In the genomic region with DNA sequence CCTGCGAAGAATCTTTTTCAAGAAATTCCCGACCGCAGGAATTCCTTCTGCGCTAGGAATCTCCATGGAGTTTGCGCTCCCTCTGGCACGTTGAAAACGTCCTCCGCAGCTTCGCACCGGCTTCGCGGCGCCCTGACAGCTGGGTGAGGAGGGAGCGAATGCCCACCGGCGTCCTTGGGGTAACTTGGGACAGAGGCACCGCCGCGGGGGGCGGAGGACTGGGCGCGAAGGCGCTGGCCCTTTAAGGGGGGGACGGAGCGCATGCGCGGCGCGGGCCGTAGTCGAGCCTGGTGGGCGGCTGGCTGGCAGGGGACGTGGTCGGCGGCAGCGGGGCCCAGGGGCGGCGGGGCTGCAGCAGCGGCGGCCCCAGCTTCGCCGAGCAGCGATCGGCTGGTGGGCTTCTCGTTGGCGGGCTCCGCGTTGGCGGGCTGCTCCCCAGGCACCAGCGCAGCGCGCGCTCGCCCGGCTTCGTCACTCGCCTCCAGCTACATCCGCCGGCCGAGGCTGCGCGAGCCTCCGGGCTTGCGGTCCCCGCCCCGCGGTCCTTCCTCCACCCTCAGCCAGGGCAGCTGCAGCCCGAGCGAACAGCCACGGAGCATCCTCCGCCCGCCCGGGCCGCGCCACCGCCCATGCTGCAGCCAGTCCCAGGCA, we compare ENCODE assay signal across 8 cellular contexts. TPM values are rescaled to one million over a fixed set of nuclear protein-coding genes. Genes with fewer than 3 reads are reported as not detected.
DNase-seq lines count a peak whose midpoint lies in the region; ATAC-seq and TF ChIP-seq lines count a peak whose summit lies in the region.

Gene VASH1 (plus strand): TSS at position 271 of the 651 bp plus-strand sequence. CDS start 1,354 bp downstream, outside the sequence.

- peak within 1 kb of the TSS; percentile 96 for H3K27ac Mint-ChIP-seq in T-helper 17 cell

- TF ChIP-seq EP300 in Ishikawa (IDR thresholded peaks at IDR 0.05; ENCODE audit: borderline replicate concordance) = no peak

- TF ChIP-seq RAD21 in Ishikawa (IDR thresholded peaks at IDR 0.05; ENCODE audit: low read depth) = no peak

- H3K27me3 Mint-ChIP-seq in T-helper 17 cell = peaks cover 19% of the 10 kb centered on the region

- no peaks in the 10 kb centered on the region for H3K9me3 ChIP-seq in T-helper 17 cell (ENCODE audit: control insufficient read depth, low read length, poor library complexity, severe bottlenecking)

- peak; percentile 81 for ATAC-seq in GM21515 (IDR thresholded peaks at IDR 0.05; ENCODE audit: unreplicated experiment)
- peak; percentile 77 for ATAC-seq in T-helper 17 cell

- TF ChIP-seq CTCF in astrocyte of the spinal cord (IDR thresholded peaks at IDR 0.05; ENCODE audit: low read depth, low read length) = no peak

- DNase-seq in DMS79 (lab: John Stamatoyannopoulos, UW) = peak; percentile 48
- DNase-seq in T-helper 17 cell = peak; percentile 26 to 40 (median 40)
- DNase-seq in astrocyte of the spinal cord (ENCODE audit: low read depth, low spot score) = peak; percentile 62
- peak; percentile 91 for DNase-seq in hepatic stellate cell (ENCODE audit: low spot score)
- DNase-seq in pulmonary artery endothelial cell (ENCODE audit: low read depth, low spot score) = peak; percentile 29
- no peak for DNase-seq in HuH-7 (ENCODE audit: low spot score)

- H3K4me3 ChIP-seq in astrocyte of the spinal cord (ENCODE audit: low read depth, low read length) = peak within 1 kb of the TSS; percentile 62

- H3K36me3 Mint-ChIP-seq in T-helper 17 cell (ENCODE audit: low read depth) = peaks cover 3% of the 10 kb centered on the region

- in situ Hi-C loops in astrocyte of the spinal cord (cut with HindIII; ENCODE audit: low sequenced_read_pairs) = no loop called here

- peak within 1 kb of the TSS; percentile 92 for H3K4me3 Mint-ChIP-seq in T-helper 17 cell

- peaks cover 22% of the 10 kb centered on the region for H3K4me1 Mint-ChIP-seq in T-helper 17 cell

TF ChIP-seq in Ishikawa, 13 proteins besides CTCF, POLR2A, EP300 and RAD21:
- TF ChIP-seq, protein P1, sequence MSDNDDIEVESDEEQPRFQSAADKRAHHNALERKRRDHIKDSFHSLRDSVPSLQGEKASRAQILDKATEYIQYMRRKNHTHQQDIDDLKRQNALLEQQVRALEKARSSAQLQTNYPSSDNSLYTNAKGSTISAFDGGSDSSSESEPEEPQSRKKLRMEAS (IDR thresholded peaks at IDR 0.05) = peak; percentile 36; the same call in 1 of the 2 replicates
- no peak for TF ChIP-seq FOXM1 (IDR thresholded peaks at IDR 0.05; ENCODE audit: borderline replicate concordance, low read depth)
- TF ChIP-seq, protein P2, sequence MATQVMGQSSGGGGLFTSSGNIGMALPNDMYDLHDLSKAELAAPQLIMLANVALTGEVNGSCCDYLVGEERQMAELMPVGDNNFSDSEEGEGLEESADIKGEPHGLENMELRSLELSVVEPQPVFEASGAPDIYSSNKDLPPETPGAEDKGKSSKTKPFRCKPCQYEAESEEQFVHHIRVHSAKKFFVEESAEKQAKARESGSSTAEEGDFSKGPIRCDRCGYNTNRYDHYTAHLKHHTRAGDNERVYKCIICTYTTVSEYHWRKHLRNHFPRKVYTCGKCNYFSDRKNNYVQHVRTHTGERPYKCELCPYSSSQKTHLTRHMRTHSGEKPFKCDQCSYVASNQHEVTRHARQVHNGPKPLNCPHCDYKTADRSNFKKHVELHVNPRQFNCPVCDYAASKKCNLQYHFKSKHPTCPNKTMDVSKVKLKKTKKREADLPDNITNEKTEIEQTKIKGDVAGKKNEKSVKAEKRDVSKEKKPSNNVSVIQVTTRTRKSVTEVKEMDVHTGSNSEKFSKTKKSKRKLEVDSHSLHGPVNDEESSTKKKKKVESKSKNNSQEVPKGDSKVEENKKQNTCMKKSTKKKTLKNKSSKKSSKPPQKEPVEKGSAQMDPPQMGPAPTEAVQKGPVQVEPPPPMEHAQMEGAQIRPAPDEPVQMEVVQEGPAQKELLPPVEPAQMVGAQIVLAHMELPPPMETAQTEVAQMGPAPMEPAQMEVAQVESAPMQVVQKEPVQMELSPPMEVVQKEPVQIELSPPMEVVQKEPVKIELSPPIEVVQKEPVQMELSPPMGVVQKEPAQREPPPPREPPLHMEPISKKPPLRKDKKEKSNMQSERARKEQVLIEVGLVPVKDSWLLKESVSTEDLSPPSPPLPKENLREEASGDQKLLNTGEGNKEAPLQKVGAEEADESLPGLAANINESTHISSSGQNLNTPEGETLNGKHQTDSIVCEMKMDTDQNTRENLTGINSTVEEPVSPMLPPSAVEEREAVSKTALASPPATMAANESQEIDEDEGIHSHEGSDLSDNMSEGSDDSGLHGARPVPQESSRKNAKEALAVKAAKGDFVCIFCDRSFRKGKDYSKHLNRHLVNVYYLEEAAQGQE (IDR thresholded peaks at IDR 0.05; ENCODE audit: low read depth) = 0 out of 2 replicates have a peak, but pooled peaks have one; percentile 10

RNA-seq across cellular contexts. Expression of gene VASH1, which starts in this region (rescaled TPM):
- total RNA-seq in T-helper 17 cell (10 to 100 TPM; 11.7 to 16.8 TPM), pulmonary artery endothelial cell (94.6 and 104 TPM in 2 replicates)
